In the genomic region with DNA sequence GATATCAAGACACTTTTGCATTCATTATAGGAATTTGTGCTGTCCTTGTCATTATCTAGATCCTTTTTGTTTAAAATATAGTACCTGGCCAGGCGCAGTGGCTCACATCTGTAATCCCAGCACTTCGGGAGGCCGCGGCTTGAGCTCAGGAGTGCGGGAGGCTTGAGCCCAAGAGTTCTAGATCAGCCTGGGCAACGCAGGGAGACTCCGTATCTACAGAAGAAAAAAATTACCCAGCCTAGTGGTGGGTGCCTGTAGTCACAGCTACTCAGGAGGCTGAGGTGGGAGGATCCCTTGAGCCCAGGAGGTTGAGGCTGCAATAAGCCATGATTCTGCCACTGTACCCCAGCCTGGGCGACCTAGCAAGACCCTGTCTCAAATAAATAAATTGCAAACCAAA, we compare ENCODE assay signal across 6 cellular contexts. TPM values are rescaled to one million over a fixed set of nuclear protein-coding genes. Genes with fewer than 3 reads are reported as not detected.
DNase-seq lines count a peak whose midpoint lies in the region; TF ChIP-seq lines count a peak whose summit lies in the region.

No MANE protein-coding gene starts in this region.

- H3K23ac ChIP-seq in H9 (ENCODE audit: insufficient read length, low read depth, low read length) = no peak overlapping the region

- no peak overlapping the region for H2AK5ac ChIP-seq in H9 (ENCODE audit: insufficient read length, low read length)

- no peak overlapping the region for H3K9ac ChIP-seq in H9 (ENCODE audit: extremely low read depth, insufficient read length, low read length)

- no peak overlapping the region for H3K14ac ChIP-seq in H9 (ENCODE audit: insufficient read depth, low read length)

- no peak overlapping the region for H3K56ac ChIP-seq in H9 (ENCODE audit: insufficient read length, low read depth, low read length)

- H3K27me3 ChIP-seq in H9 (ENCODE audit: insufficient read depth, low read length) = no peaks in the 10 kb centered on the region
- no peaks in the 10 kb centered on the region for H3K27me3 ChIP-seq in WERI-Rb-1 (ENCODE audit: insufficient read depth, low read depth, severe bottlenecking)

- H3K4me1 Mint-ChIP-seq in H9 = peaks cover 14 to 17% of the 10 kb centered on the region in 2 experiments
- peaks cover 13 to 17% of the 10 kb centered on the region in 2 donors for H3K4me1 Mint-ChIP-seq in immature natural killer cell

- H2AFZ ChIP-seq in H9 (ENCODE audit: low read length) = peak overlapping the region; percentile 3

- H2BK12ac ChIP-seq in H9 (ENCODE audit: insufficient read length, low read depth, low read length) = no peak overlapping the region

- H3K4me3 Mint-ChIP-seq in H9 (peak overlapping the region; percentile 98 to 99), immature natural killer cell (peak overlapping the region; percentile 95 to 100 (median 95))

- H4K8ac ChIP-seq in H9 (replicated peaks; ENCODE audit: insufficient read length, low read depth, low read length) = no peak overlapping the region

- TF ChIP-seq CTCF in H9 (conservative IDR thresholded peaks at IDR 0.05) (peak; percentile 39; the same call in 1 of the 3 replicates), WERI-Rb-1 (IDR thresholded peaks at IDR 0.05; ENCODE audit: low read depth, low read length) (no peak)

- H3K9me3 ChIP-seq in H9 (ENCODE audit: control insufficient read depth, low read depth, low read length) = no peaks in the 10 kb centered on the region
- no peaks in the 10 kb centered on the region for H3K9me3 ChIP-seq in WERI-Rb-1 (ENCODE audit: severe bottlenecking)

- H3K18ac ChIP-seq in H9 (ENCODE audit: insufficient read length, low read depth, low read length) = no peak overlapping the region

- H2BK120ac ChIP-seq in H9 (ENCODE audit: low read depth, low read length, poor library complexity, severe bottlenecking) = no peak overlapping the region

- WGBS in H9 (ENCODE audit: extremely low coverage, insufficient read length, low lambda C conversion rate) = no CpG with 5 or more reads among the region's 8 CpGs

- H3K27me3 Mint-ChIP-seq in H9 (ENCODE audit: low read depth) = no peaks in the 10 kb centered on the region
- peaks cover 8 to 12% (median 11%) of the 10 kb centered on the region in 3 donors for H3K27me3 Mint-ChIP-seq in immature natural killer cell (ENCODE audit: low read depth in 3 of 3)

- H3K36me3 Mint-ChIP-seq in H9 (ENCODE audit: insufficient read depth in 1 of 3, low read depth in 3 of 3) = peaks cover 0 to 2% (median 2%) of the 10 kb centered on the region in 3 experiments; a peak in 3 of 7 replicates
- H3K36me3 Mint-ChIP-seq in immature natural killer cell = peaks cover 0 to 4% (median 0%) of the 10 kb centered on the region in 3 donors

- H3K27ac Mint-ChIP-seq in H9 = peak overlapping the region; percentile 66 to 99 (median 96); a peak in 4 of 7 replicates
- H3K27ac Mint-ChIP-seq in immature natural killer cell = peak overlapping the region in 3 of 6 donors; percentile 26 to 92 (median 85)

- H3K9me3 Mint-ChIP-seq in H9 (no peaks in the 10 kb centered on the region; a peak in 1 of 5 replicates), immature natural killer cell (no peaks in the 10 kb centered on the region)

- no peak overlapping the region for H3K4ac ChIP-seq in H9 (ENCODE audit: low read depth, low read length)

- no peak overlapping the region for H4K91ac ChIP-seq in H9 (ENCODE audit: insufficient read length, low read depth, low read length)

- H3K79me1 ChIP-seq in H9 (ENCODE audit: insufficient read depth, low read depth, low read length, poor library complexity, severe bottlenecking) = no peaks in the 10 kb centered on the region

- no peak overlapping the region for H4K5ac ChIP-seq in H9 (ENCODE audit: insufficient read length, low read depth, low read length)

- H3K4me3 ChIP-seq in WERI-Rb-1 (ENCODE audit: low read depth, low read length) = peak overlapping the region; percentile 80

- H3K4me1 ChIP-seq in H9 (ENCODE audit: insufficient read depth, low read length) = no peaks in the 10 kb centered on the region

- DNase-seq in H9 (peak; percentile 46), WERI-Rb-1 (peak; percentile 36), immature natural killer cell (peak in 2 of 3 donors; percentile 11 to 18), middle frontal gyrus (ENCODE audit: extremely low spot score, low spot score) (no peak), NOMO-1 treated with DMSO at 0.1 percent for 48 hours (lab: John Stamatoyannopoulos, UW; ENCODE audit: unreplicated experiment) (no peak)
- no peak for DNase-seq in NK-92 treated with Interleukin-12 subunit alpha and Interleukin-12 subunit beta, amount 100 ng/mL, for 24 hours (lab: John Stamatoyannopoulos, UW)

- H3K36me3 ChIP-seq in WERI-Rb-1 = no peaks in the 10 kb centered on the region

- H2BK15ac ChIP-seq in H9 (ENCODE audit: low read depth, low read length) = no peak overlapping the region

- no peak overlapping the region for H2BK5ac ChIP-seq in H9 (ENCODE audit: insufficient read length, low read length)

- no peak overlapping the region for H3K27ac ChIP-seq in H9 (ENCODE audit: insufficient read length, low read depth, low read length)
- peak overlapping the region; percentile 70 for H3K27ac ChIP-seq in WERI-Rb-1

- H2BK20ac ChIP-seq in H9 (ENCODE audit: low read depth, low read length, poor library complexity, severe bottlenecking) = no peak overlapping the region

- 0 out of 2 replicates have a peak, but pooled peaks cover 3% of the 10 kb centered on the region for H3K79me2 ChIP-seq in H9 (ENCODE audit: insufficient read depth, low read length)

- H3K23me2 ChIP-seq in H9 (ENCODE audit: insufficient read length, low read depth, low read length, poor library complexity, severe bottlenecking) = peaks cover 7% of the 10 kb centered on the region

- no peak overlapping the region for H3T11ph ChIP-seq in H9 (ENCODE audit: low read length)

- H4K20me1 ChIP-seq in H9 (ENCODE audit: control insufficient read depth, insufficient read depth, insufficient read length) = no peaks in the 10 kb centered on the region

- H3K4me2 ChIP-seq in H9 (ENCODE audit: insufficient read depth, insufficient read length, low read length) = peak overlapping the region; percentile 89

RNA-seq across cellular contexts. Expression of a gene that starts 0.6 kb away (rescaled TPM):
- total RNA-seq in H9 (2021) = 11.9 and 12.0 TPM in 2 replicates
- 1 to 10 TPM in 2 of 3 donors, under 1 TPM in 1; 0.80 to 6.1 (median 1.1) TPM for polyA plus RNA-seq in immature natural killer cell

RNA-seq across cellular contexts. Expression of a gene that starts 6.5 kb away (rescaled TPM):
- 29.8 and 30.9 TPM in 2 replicates for total RNA-seq in H9 (2021)
- polyA plus RNA-seq in immature natural killer cell = 10 to 100 TPM; 12.6 to 19.6 (median 17.6) TPM

RNA-seq across cellular contexts. Expression of a gene that starts 44.4 kb away (rescaled TPM):
- 0.31 TPM in 1 of 2 replicates, not detected in the other for total RNA-seq in H9 (2021)
- polyA plus RNA-seq in immature natural killer cell = not detected

RNA-seq across cellular contexts. Expression of a gene that starts 49.7 kb away (rescaled TPM):
- total RNA-seq in H9 (2021) = 0.72 and 0.79 TPM in 2 replicates
- polyA plus RNA-seq in immature natural killer cell = not detected

RNA-seq across cellular contexts. Expression of a gene that starts 53.1 kb away (rescaled TPM):
- 6.5 and 6.9 TPM in 2 replicates for total RNA-seq in H9 (2021)
- 10 to 100 TPM in 1 of 3 donors, 1 to 10 TPM in 2; 3.0 to 14.1 (median 4.4) TPM for polyA plus RNA-seq in immature natural killer cell

Comparison
In these comparisons a context has a peak if more than half of its experiments do, and no peak if none do; other contexts are left out.
1. DNase-seq: peak in H9 (single experiment), WERI-Rb-1 (single experiment) and immature natural killer cell (2 of 3); none in middle frontal gyrus (single experiment), NK-92 treated with Interleukin-12 subunit alpha and Interleukin-12 subunit beta, amount 100 ng/mL, for 24 hours (single experiment) and NOMO-1 treated with DMSO at 0.1 percent for 48 hours (single experiment).